2 cellular contexts compared by ENCODE assay signal in genomic region chr20:35768731-35769664, GRCh38.
TF ChIP-seq lines count a peak whose summit lies in the region.

No MANE protein-coding gene starts in this region.

TF ChIP-seq in IMR-90, 13 proteins besides CTCF, POLR2A, EP300 and RAD21:
- TF ChIP-seq, protein P1, sequence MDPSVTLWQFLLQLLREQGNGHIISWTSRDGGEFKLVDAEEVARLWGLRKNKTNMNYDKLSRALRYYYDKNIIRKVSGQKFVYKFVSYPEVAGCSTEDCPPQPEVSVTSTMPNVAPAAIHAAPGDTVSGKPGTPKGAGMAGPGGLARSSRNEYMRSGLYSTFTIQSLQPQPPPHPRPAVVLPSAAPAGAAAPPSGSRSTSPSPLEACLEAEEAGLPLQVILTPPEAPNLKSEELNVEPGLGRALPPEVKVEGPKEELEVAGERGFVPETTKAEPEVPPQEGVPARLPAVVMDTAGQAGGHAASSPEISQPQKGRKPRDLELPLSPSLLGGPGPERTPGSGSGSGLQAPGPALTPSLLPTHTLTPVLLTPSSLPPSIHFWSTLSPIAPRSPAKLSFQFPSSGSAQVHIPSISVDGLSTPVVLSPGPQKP (IDR thresholded peaks at IDR 0.05; ENCODE audit: borderline replicate concordance, low read depth, low read length), result no peak
- TF ChIP-seq RCOR1 (IDR thresholded peaks at IDR 0.05; ENCODE audit: insufficient replicate concordance, low read length) (peak; percentile 46), FOS (IDR thresholded peaks at IDR 0.05; ENCODE audit: low read depth, low read length) (peak; percentile 72), BHLHE40 (IDR thresholded peaks at IDR 0.05; ENCODE audit: low read depth, low read length) (0 out of 2 replicates have a peak, but pooled peaks have one; percentile 17), CEBPB (IDR thresholded peaks at IDR 0.05; ENCODE audit: low read depth, low read length) (peak; percentile 98), MXI1 (IDR thresholded peaks at IDR 0.05; ENCODE audit: borderline replicate concordance, low read depth, low read length) (peak; percentile 19; the same call in 1 of the 2 replicates), MAZ (IDR thresholded peaks at IDR 0.05; ENCODE audit: borderline replicate concordance, low read depth, low read length) (peak; percentile 49; the same call in 1 of the 2 replicates), MAFK (IDR thresholded peaks at IDR 0.05; ENCODE audit: low read depth, low read length) (no peak), RFX5 (IDR thresholded peaks at IDR 0.05; ENCODE audit: low read depth, low read length) (0 out of 2 replicates have a peak, but pooled peaks have one; percentile 35), NFE2L2 (IDR thresholded peaks at IDR 0.05; ENCODE audit: low read depth, low read length) (no peak), CHD1 (IDR thresholded peaks at IDR 0.05; ENCODE audit: low read depth, low read length) (no peak), USF2 (IDR thresholded peaks at IDR 0.05; ENCODE audit: low read depth, low read length) (peak; percentile 86; the same call in 1 of the 2 replicates), SMC3 (IDR thresholded peaks at IDR 0.05; ENCODE audit: low read depth, low read length) (peak; percentile 20; the same call in 1 of the 2 replicates)

TF ChIP-seq in GM12878, 131 proteins besides CTCF, POLR2A, EP300 and RAD21:
- TF ChIP-seq IKZF1 (conservative IDR thresholded peaks at IDR 0.05), result 0 out of 2 replicates have a peak, but pooled peaks have one; percentile 41
- TF ChIP-seq STAT1 (conservative IDR thresholded peaks at IDR 0.05), result no peak
- TF ChIP-seq POLR2AphosphoS5 (IDR thresholded peaks at IDR 0.05; ENCODE audit: low read length), result peak; percentile 69
- no peak for TF ChIP-seq CEBPB (IDR thresholded peaks at IDR 0.05; ENCODE audit: borderline replicate concordance in 1 of 2, low read depth in 2 of 2, low read length in 2 of 2)
- no peak for TF ChIP-seq SMARCA5 (IDR thresholded peaks at IDR 0.05)
- TF ChIP-seq SPI1 (IDR thresholded peaks at IDR 0.05; ENCODE audit: borderline replicate concordance, insufficient read depth, low read depth, low read length), result no peak
- peak; percentile 78; the same call in 1 of the 2 replicates for TF ChIP-seq RAD51 (IDR thresholded peaks at IDR 0.05)
- TF ChIP-seq MXI1 (IDR thresholded peaks at IDR 0.05; ENCODE audit: low read depth, low read length), result no peak
- TF ChIP-seq ZNF687 (IDR thresholded peaks at IDR 0.05), result peak; percentile 57; the same call in 1 of the 2 replicates
- TF ChIP-seq, protein P2, sequence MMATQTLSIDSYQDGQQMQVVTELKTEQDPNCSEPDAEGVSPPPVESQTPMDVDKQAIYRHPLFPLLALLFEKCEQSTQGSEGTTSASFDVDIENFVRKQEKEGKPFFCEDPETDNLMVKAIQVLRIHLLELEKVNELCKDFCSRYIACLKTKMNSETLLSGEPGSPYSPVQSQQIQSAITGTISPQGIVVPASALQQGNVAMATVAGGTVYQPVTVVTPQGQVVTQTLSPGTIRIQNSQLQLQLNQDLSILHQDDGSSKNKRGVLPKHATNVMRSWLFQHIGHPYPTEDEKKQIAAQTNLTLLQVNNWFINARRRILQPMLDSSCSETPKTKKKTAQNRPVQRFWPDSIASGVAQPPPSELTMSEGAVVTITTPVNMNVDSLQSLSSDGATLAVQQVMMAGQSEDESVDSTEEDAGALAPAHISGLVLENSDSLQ (IDR thresholded peaks at IDR 0.05), result peak; percentile 77
- 0 out of 2 replicates have a peak, but pooled peaks have one; percentile 23 for TF ChIP-seq SMAD5 (IDR thresholded peaks at IDR 0.05; ENCODE audit: low read depth)
- TF ChIP-seq IKZF2 (IDR thresholded peaks at IDR 0.05), result 0 out of 4 replicates have a peak, but pooled peaks of 1 of the 2 experiments have one; percentile 12
- TF ChIP-seq TCF12 (IDR thresholded peaks at IDR 0.05; ENCODE audit: low read depth, low read length), result peak; percentile 50; the same call in 1 of the 2 replicates
- TF ChIP-seq ETV6 (conservative IDR thresholded peaks at IDR 0.05 in 1 of 2, IDR thresholded peaks at IDR 0.05 in 1 of 2; ENCODE audit: borderline replicate concordance in 1 of 2, low read depth in 1 of 2), result no peak
- TF ChIP-seq, protein P3, sequence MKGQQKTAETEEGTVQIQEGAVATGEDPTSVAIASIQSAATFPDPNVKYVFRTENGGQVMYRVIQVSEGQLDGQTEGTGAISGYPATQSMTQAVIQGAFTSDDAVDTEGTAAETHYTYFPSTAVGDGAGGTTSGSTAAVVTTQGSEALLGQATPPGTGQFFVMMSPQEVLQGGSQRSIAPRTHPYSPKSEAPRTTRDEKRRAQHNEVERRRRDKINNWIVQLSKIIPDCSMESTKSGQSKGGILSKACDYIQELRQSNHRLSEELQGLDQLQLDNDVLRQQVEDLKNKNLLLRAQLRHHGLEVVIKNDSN (IDR thresholded peaks at IDR 0.05; ENCODE audit: borderline replicate concordance, extremely low read length, insufficient read depth, low read depth, low read length), result peak; percentile 28
- TF ChIP-seq MTA2 (IDR thresholded peaks at IDR 0.05; ENCODE audit: low read depth), result no peak
- TF ChIP-seq JUNB (IDR thresholded peaks at IDR 0.05), result no peak
